8 cellular contexts compared by ENCODE assay signal in the genomic region with DNA sequence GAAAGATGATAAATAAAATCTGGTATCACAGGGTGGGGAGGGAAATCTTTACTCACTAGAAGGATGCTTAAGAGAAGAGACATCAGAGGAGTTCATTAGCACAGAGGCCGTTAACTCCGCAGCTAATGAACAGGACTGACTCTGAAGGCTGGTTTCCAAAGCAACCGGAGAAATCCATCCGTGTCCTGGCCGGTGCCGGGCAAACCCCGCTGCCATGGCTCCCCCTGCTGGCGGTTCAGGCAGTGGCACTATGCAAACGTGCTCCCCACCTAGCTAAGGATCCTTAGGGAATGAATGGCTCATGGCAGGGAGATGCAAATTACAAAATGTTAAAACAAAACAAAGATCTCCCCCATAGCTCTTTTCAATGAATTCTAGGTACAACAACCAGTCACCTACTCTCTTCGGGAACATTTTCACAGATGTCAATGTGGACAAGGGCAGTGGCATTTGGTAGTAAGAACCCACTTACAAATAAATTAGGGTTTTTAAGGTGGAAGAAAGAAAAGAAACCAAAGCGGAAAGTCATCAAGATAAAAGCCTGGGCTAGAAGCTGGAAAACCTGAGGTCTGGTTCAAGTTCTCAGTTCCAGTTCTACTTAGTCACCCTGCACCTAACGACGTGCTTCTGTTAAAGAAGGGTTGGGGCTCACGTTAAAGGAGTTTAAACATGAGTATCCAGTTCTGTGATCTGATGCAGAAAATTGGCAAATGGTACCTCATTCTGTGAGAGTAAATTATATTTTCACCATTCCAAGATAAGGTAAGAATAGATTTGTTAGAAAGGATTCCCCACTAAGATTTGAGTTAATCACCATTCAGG.
DNase-seq lines count a peak whose midpoint lies in the region; ATAC-seq, FAIRE-seq and TF ChIP-seq lines count a peak whose summit lies in the region.

No MANE protein-coding gene starts in this region.

- peak; percentile 78 for ATAC-seq in HG03520 (IDR thresholded peaks at IDR 0.05; ENCODE audit: unreplicated experiment)
- ATAC-seq in RWPE2 (ENCODE audit: low read depth): peak; percentile 91
- ATAC-seq in Right ventricle myocardium superior (ENCODE audit: poor library complexity): peak; percentile 82

- peaks cover under 1% of the 10 kb centered on the region for H3K36me3 Mint-ChIP-seq in activated naive CD4-positive, alpha-beta T cell treated with anti-CD3 and anti-CD28 coated beads, Interleukin-2, amount 10 ng/mL, durations not matched to agents 7 days and 5 days

- CTCF ChIA-PET in activated naive CD4-positive, alpha-beta T cell treated with anti-CD3 and anti-CD28 coated beads, Interleukin-2, amount 10 ng/mL, durations not matched to agents 7 days and 5 days (lab: Charles Lee): interaction anchor here (0.6 to 2.6 kb wide), 23 partner anchors 9 to 833 kb away, joined by 3 to 28 read pairs (median 4); no protein-coding TSS in a partner anchor

- no peaks in the 10 kb centered on the region for H3K9me3 Mint-ChIP-seq in activated naive CD4-positive, alpha-beta T cell treated with anti-CD3 and anti-CD28 coated beads, Interleukin-2, amount 10 ng/mL, durations not matched to agents 7 days and 5 days

- peaks cover 14% of the 10 kb centered on the region for H3K36me3 ChIP-seq in RWPE2 (ENCODE audit: low read depth)

- no peak for TF ChIP-seq POLR2A in GM12891 (IDR thresholded peaks at IDR 0.05; ENCODE audit: low read depth, low read length)

- FAIRE-seq in GM12891 (lab: Jason Lieb, UNC) (peak; percentile 86), urothelium cell line (lab: Jason Lieb, UNC) (no peak)

- peaks cover 3% of the 10 kb centered on the region for H3K4me1 ChIP-seq in RWPE2 (ENCODE audit: insufficient read depth, poor library complexity, severe bottlenecking)

- DNase-seq in 8988T (peak; percentile 37), GM12891 (ENCODE audit: insufficient read length, low spot score) (peak; percentile 47), RWPE2 (ENCODE audit: low spot score) (no peak), Right ventricle myocardium superior (peak; percentile 80), pons (ENCODE audit: low spot score) (peak; percentile 47), urothelium cell line (ENCODE audit: low spot score) (peak; percentile 79)
- DNase-seq in activated naive CD4-positive, alpha-beta T cell treated with anti-CD3 and anti-CD28 coated beads, Interleukin-2, amount 10 ng/mL, durations not matched to agents 7 days and 5 days: peak; percentile 74

- H3K9me3 ChIP-seq in RWPE2 (ENCODE audit: severe bottlenecking): no peaks in the 10 kb centered on the region

- intact Hi-C loops in Right ventricle myocardium superior (cut with DNase I): loop anchor here (10.0 kb wide), 1 partner anchor 102 kb away; no protein-coding TSS in a partner anchor

- no peak overlapping the region for H3K4me3 Mint-ChIP-seq in activated naive CD4-positive, alpha-beta T cell treated with anti-CD3 and anti-CD28 coated beads, Interleukin-2, amount 10 ng/mL, durations not matched to agents 7 days and 5 days

- no peak overlapping the region for H3K27ac ChIP-seq in RWPE2 (ENCODE audit: poor library complexity, severe bottlenecking)

- peaks cover 2% of the 10 kb centered on the region for H3K4me1 Mint-ChIP-seq in activated naive CD4-positive, alpha-beta T cell treated with anti-CD3 and anti-CD28 coated beads, Interleukin-2, amount 10 ng/mL, durations not matched to agents 7 days and 5 days

- no peak overlapping the region for H3K27ac Mint-ChIP-seq in activated naive CD4-positive, alpha-beta T cell treated with anti-CD3 and anti-CD28 coated beads, Interleukin-2, amount 10 ng/mL, durations not matched to agents 7 days and 5 days

- no peak overlapping the region for H3K4me3 ChIP-seq in RWPE2 (ENCODE audit: severe bottlenecking)

- no peaks in the 10 kb centered on the region for H3K27me3 Mint-ChIP-seq in activated naive CD4-positive, alpha-beta T cell treated with anti-CD3 and anti-CD28 coated beads, Interleukin-2, amount 10 ng/mL, durations not matched to agents 7 days and 5 days

- TF ChIP-seq CTCF in RWPE2 (IDR thresholded peaks at IDR 0.05; ENCODE audit: poor library complexity, severe bottlenecking): peak; percentile 95

- H3K27me3 ChIP-seq in RWPE2 (ENCODE audit: insufficient read depth, poor library complexity, severe bottlenecking): no peaks in the 10 kb centered on the region

TF ChIP-seq in GM12891, 5 proteins besides CTCF, POLR2A, EP300 and RAD21:
- TF ChIP-seq POU2F2 (IDR thresholded peaks at IDR 0.05; ENCODE audit: low read depth, low read length) (peak; percentile 64; the same call in 1 of the 2 replicates), PAX5 (IDR thresholded peaks at IDR 0.05; ENCODE audit: insufficient read depth, low read length, severe bottlenecking) (no peak)
